In genomic region chr1:166616206-166616605, GRCh38 we compare ENCODE assay signal across 26 cellular contexts.
DNase-seq lines count a peak whose midpoint lies in the region; ATAC-seq, FAIRE-seq and TF ChIP-seq lines count a peak whose summit lies in the region.
"Had no signal": no experiment of that assay in that cellular context is flagged by ENCODE, and none has a peak within 500 bp of the region (broad histone marks: within the 10 kb centered on the region; RNA-seq: fewer than 3 reads in every experiment).

No MANE protein-coding gene starts in this region.

- no peak overlapping the region for H2BK15ac ChIP-seq in H1 (ENCODE audit: low read length)

- H3K56ac ChIP-seq in H1 (replicated peaks; ENCODE audit: insufficient read length, low read depth, low read length) = no peak overlapping the region

- TF ChIP-seq RAD21 in HepG2 (CRISPR knock-in tag; IDR thresholded peaks at IDR 0.05) = no peak
- TF ChIP-seq RAD21 in H1 (IDR thresholded peaks at IDR 0.05 in 1 of 2, conservative IDR thresholded peaks at IDR 0.05 in 1 of 2; ENCODE audit: low read depth in 2 of 2, low read length in 2 of 2) = no peak

- no peaks in the 10 kb centered on the region for H3K23me2 ChIP-seq in H1 (ENCODE audit: low read depth, low read length)

- H2AFZ ChIP-seq in HepG2 (ENCODE audit: low read length) (no peak overlapping the region), H1 (ENCODE audit: low read length) (no peak overlapping the region)

- no peaks in the 10 kb centered on the region for H3K79me2 ChIP-seq in HepG2 (ENCODE audit: insufficient read depth, low read length)
- no peaks in the 10 kb centered on the region for H3K79me2 ChIP-seq in H1 (ENCODE audit: control insufficient read depth in 1 of 2, insufficient read depth in 2 of 2, low read length in 2 of 2)

- H3K14ac ChIP-seq in H1 (ENCODE audit: insufficient read length) = no peak overlapping the region

- H3K4me3 ChIP-seq in HepG2 (replicated peaks in 1 of 3; ENCODE audit: insufficient read depth in 1 of 3, low read depth in 2 of 3, low read length in 3 of 3) = no peak overlapping the region
- no peak overlapping the region for H3K4me3 ChIP-seq in right lobe of liver
- H3K4me3 ChIP-seq in H1 (ENCODE audit: extremely low read depth in 1 of 4, insufficient read depth in 2 of 4, low read depth in 3 of 4, low read length in 4 of 4) = no peak overlapping the region
- no peak overlapping the region for H3K4me3 ChIP-seq in small intestine (ENCODE audit: low read depth in 1 of 2, low read length in 2 of 2)
- H3K4me3 ChIP-seq in Caco-2 (ENCODE audit: low read depth, low read length) = no peak overlapping the region
- H3K4me3 ChIP-seq: BLaER1 treated with 17β-estradiol and CSF1 and Interleukin-3, amounts not matched to agents 10 nM and 100 nM; GM12878 had no signal

- no peaks in the 10 kb centered on the region for H3K4me1 ChIP-seq in HepG2 (ENCODE audit: insufficient read depth, low read length)
- no peaks in the 10 kb centered on the region for H3K4me1 ChIP-seq in right lobe of liver
- H3K4me1 ChIP-seq in H1 (replicated peaks in 1 of 4; ENCODE audit: control insufficient read depth in 3 of 4, insufficient read depth in 4 of 4, low read length in 3 of 4) = no peaks in the 10 kb centered on the region
- H3K4me1 ChIP-seq in small intestine (ENCODE audit: control insufficient read depth in 2 of 2, insufficient read depth in 1 of 2, low read depth in 1 of 2, low read length in 1 of 2) = no peaks in the 10 kb centered on the region
- H3K4me1 ChIP-seq in Caco-2 = no peaks in the 10 kb centered on the region
- H3K4me1 ChIP-seq: BLaER1 treated with 17β-estradiol and CSF1 and Interleukin-3, amounts not matched to agents 10 nM and 100 nM had no signal

- no peak overlapping the region for H2BK120ac ChIP-seq in H1 (replicated peaks; ENCODE audit: low read depth, low read length)

- H3K23ac ChIP-seq in H1 (ENCODE audit: insufficient read length) = no peak overlapping the region

- no peaks in the 10 kb centered on the region for H3K9me3 ChIP-seq in HepG2 (ENCODE audit: low read length)
- no peaks in the 10 kb centered on the region for H3K9me3 ChIP-seq in right lobe of liver
- H3K9me3 ChIP-seq in H1 (ENCODE audit: insufficient read depth in 2 of 2, low read depth in 1 of 2, low read length in 1 of 2) = no peaks in the 10 kb centered on the region
- H3K9me3 ChIP-seq in small intestine (ENCODE audit: control insufficient read depth, low read depth) = no peaks in the 10 kb centered on the region
- no peaks in the 10 kb centered on the region for H3K9me3 ChIP-seq in Caco-2
- H3K9me3 ChIP-seq: BLaER1 treated with 17β-estradiol and CSF1 and Interleukin-3, amounts not matched to agents 10 nM and 100 nM had no signal

- no peak overlapping the region for H2AK5ac ChIP-seq in H1 (ENCODE audit: low read depth, low read length)

- no peak for TF ChIP-seq EP300 in HepG2 (IDR thresholded peaks at IDR 0.05; ENCODE audit: low read depth in 2 of 2, low read length in 2 of 2)
- TF ChIP-seq EP300 in HepG2 (CRISPR knock-in tag; IDR thresholded peaks at IDR 0.05; ENCODE audit: borderline replicate concordance) = no peak
- no peak for TF ChIP-seq EP300 in H1 (IDR thresholded peaks at IDR 0.05; ENCODE audit: borderline replicate concordance in 1 of 2, low read depth in 2 of 2, low read length in 2 of 2)

- in situ Hi-C loops in HepG2 (cut with HindIII; ENCODE audit: extremely low pct_ligation_motif_present, low pct_unique_long_range_greater_than_20kb) = no loop called here

- H3K79me1 ChIP-seq in H1 (ENCODE audit: low read depth, low read length) = no peaks in the 10 kb centered on the region

- CTCF ChIA-PET in HepG2 (lab: Yijun Ruan, JAX; ENCODE audit: low intra/inter-chr PET ratio, low total read pairs) (no interaction called here), H1 (lab: Charles Lee; ENCODE audit: partially characterized antibody) (no interaction called here), Caco-2 (lab: Charles Lee) (no interaction called here)

- H3K9ac ChIP-seq in HepG2 (ENCODE audit: insufficient read depth, low read depth, low read length) (no peak overlapping the region), H1 (replicated peaks in 1 of 4; ENCODE audit: extremely low read depth in 1 of 4, low read depth in 3 of 4, low read length in 3 of 4) (no peak overlapping the region)
- H3K9ac ChIP-seq: BLaER1 treated with 17β-estradiol and CSF1 and Interleukin-3, amounts not matched to agents 10 nM and 100 nM had no signal

- intact Hi-C loops in HepG2 (cut with micrococcal nuclease; ENCODE audit: unreplicated experiment) = no loop called here
- intact Hi-C loops in right lobe of liver (cut with DNase I) = no loop called here
- intact Hi-C loops in Caco-2 (cut with micrococcal nuclease; ENCODE audit: unreplicated experiment) = no loop called here

- no peaks in the 10 kb centered on the region; a peak in 1 of 5 replicates for H3K27me3 ChIP-seq in HepG2 (ENCODE audit: control insufficient read depth in 1 of 2, insufficient read depth in 2 of 2, low read length in 2 of 2)
- no peaks in the 10 kb centered on the region for H3K27me3 ChIP-seq in right lobe of liver
- no peaks in the 10 kb centered on the region for H3K27me3 ChIP-seq in H1 (replicated peaks in 1 of 4; ENCODE audit: control insufficient read depth in 3 of 4, extremely low read depth in 1 of 4, insufficient read depth in 3 of 4, low read length in 3 of 4)
- no peaks in the 10 kb centered on the region for H3K27me3 ChIP-seq in small intestine (ENCODE audit: control insufficient read depth in 2 of 2, insufficient read depth in 2 of 2, low read length in 2 of 2)
- H3K27me3 ChIP-seq in Caco-2 (replicated peaks; ENCODE audit: control insufficient read depth, insufficient read depth, low read length) = no peaks in the 10 kb centered on the region
- H3K27me3 ChIP-seq: BLaER1 treated with 17β-estradiol and CSF1 and Interleukin-3, amounts not matched to agents 10 nM and 100 nM had no signal

- H3K36me3 Mint-ChIP-seq in Caco-2 (ENCODE audit: insufficient read depth, unreplicated experiment) = no peaks in the 10 kb centered on the region
- H3K36me3 Mint-ChIP-seq: CD8-positive, alpha-beta T cell had no signal

- no peak overlapping the region for H3K4me2 ChIP-seq in HepG2 (ENCODE audit: low read depth, low read length)
- no peak overlapping the region for H3K4me2 ChIP-seq in H1 (ENCODE audit: insufficient read depth in 1 of 2, low read depth in 2 of 2, low read length in 2 of 2)
- H3K4me2 ChIP-seq: BLaER1 treated with 17β-estradiol and CSF1 and Interleukin-3, amounts not matched to agents 10 nM and 100 nM had no signal

- TF ChIP-seq CTCF in HepG2 (CRISPR knock-in tag; IDR thresholded peaks at IDR 0.05) (no peak), right lobe of liver (IDR thresholded peaks at IDR 0.05) (no peak), H1 (IDR thresholded peaks at IDR 0.05; ENCODE audit: control extremely low read depth in 1 of 3, insufficient read depth in 1 of 3, low read depth in 1 of 3, low read length in 3 of 3) (no peak), D721Med (IDR thresholded peaks at IDR 0.05; ENCODE audit: insufficient read depth, missing control alignments) (no peak), Caco-2 (IDR thresholded peaks at IDR 0.05; ENCODE audit: insufficient read depth in 1 of 2, low read depth in 1 of 2, low read length in 1 of 2, severe bottlenecking in 1 of 2, unreplicated experiment in 1 of 2) (no peak)

- H4K5ac ChIP-seq in H1 (ENCODE audit: insufficient read length, low read depth, low read length) = no peak overlapping the region

- no peak overlapping the region for H3K4me3 Mint-ChIP-seq in Caco-2 (ENCODE audit: unreplicated experiment)
- H3K4me3 Mint-ChIP-seq: B cell; CD4-positive, alpha-beta T cell; CD8-positive, alpha-beta T cell had no signal

- no peaks in the 10 kb centered on the region for H3K4me1 Mint-ChIP-seq in Caco-2 (ENCODE audit: low read depth, unreplicated experiment)
- H3K4me1 Mint-ChIP-seq: B cell had no signal

- no peak overlapping the region for H3K18ac ChIP-seq in H1 (ENCODE audit: extremely low read depth, low read length)

- H2BK20ac ChIP-seq in H1 (ENCODE audit: low read length) = no peak overlapping the region

- H3K27me3 Mint-ChIP-seq in Caco-2 (ENCODE audit: insufficient read depth, unreplicated experiment) = no peaks in the 10 kb centered on the region
- H3K27me3 Mint-ChIP-seq: B cell had no signal

- H3K4ac ChIP-seq in H1 (replicated peaks; ENCODE audit: insufficient read length, low read depth, low read length) = no peak overlapping the region

- POLR2A ChIA-PET in HepG2 (lab: Yijun Ruan, JAX) (no interaction called here), H1 (lab: Charles Lee; ENCODE audit: partially characterized antibody) (no interaction called here), Caco-2 (lab: Charles Lee) (no interaction called here)

- DNase-seq in HepG2 (ENCODE audit: low spot score) = no peak
- DNase-seq in right lobe of liver = no peak
- no peak for DNase-seq in H1 (ENCODE audit: low read depth in 1 of 2, low spot score in 2 of 2)
- DNase-seq in small intestine = no peak
- no peak for DNase-seq in D721Med (ENCODE audit: insufficient read length, low spot score)
- no peak for DNase-seq in Caco-2
- DNase-seq in AG08396 (ENCODE audit: low spot score) = no peak
- DNase-seq: ACHN; AML-193; CD4-positive, alpha-beta T cell; CD8-positive, alpha-beta T cell; DMS 273 treated with DMSO at 0.1 percent for 48 hours; DMS153; DMS53; DMS79; DND-41; EL; GDM1 had no signal

- no peak overlapping the region for H4K91ac ChIP-seq in H1 (replicated peaks; ENCODE audit: insufficient read length, low read length)

- no peak overlapping the region for H2BK12ac ChIP-seq in H1 (ENCODE audit: low read depth, low read length)

- H3K27ac Mint-ChIP-seq in Caco-2 (ENCODE audit: unreplicated experiment) = no peak overlapping the region
- H3K27ac Mint-ChIP-seq: B cell; CD4-positive, alpha-beta T cell; CD8-positive, alpha-beta T cell had no signal

- TF ChIP-seq POLR2A in HepG2 (IDR thresholded peaks at IDR 0.05; ENCODE audit: insufficient read depth in 1 of 2, low read depth in 2 of 2, low read length in 2 of 2) = no peak
- TF ChIP-seq POLR2A in right lobe of liver (IDR thresholded peaks at IDR 0.05) = no peak
- TF ChIP-seq POLR2A in H1 (IDR thresholded peaks at IDR 0.05; ENCODE audit: control extremely low read depth in 1 of 2, low read depth in 2 of 2, low read length in 2 of 2) = no peak

- WGBS in HepG2 (ENCODE audit: low lambda C conversion rate) = 55% methylated on average over 1 of the region's 1 CpG
- WGBS in right lobe of liver (ENCODE audit: insufficient coverage, low coverage, low lambda C conversion rate, missing lambda C conversion rate) = 53% methylated on average over 1 of the region's 1 CpG
- 92% methylated on average over 1 of the region's 1 CpG; no CpG with 5 or more reads in 1 of the 2 experiments for WGBS in H1 (ENCODE audit: extremely low coverage in 1 of 2, insufficient coverage in 1 of 2, insufficient read length in 1 of 2, insufficient replicate concordance in 2 of 2, low coverage in 1 of 2, low lambda C conversion rate in 2 of 2, missing lambda C conversion rate in 1 of 2), 2 experiments
- 63 to 74% (median 65%) methylated on average over 1 of the region's 1 CpG for WGBS in small intestine, 3 donors

- H4K20me1 ChIP-seq in HepG2 (ENCODE audit: insufficient read depth, low read length) (no peaks in the 10 kb centered on the region), H1 (replicated peaks in 1 of 2; ENCODE audit: control insufficient read depth in 1 of 2, insufficient read depth in 2 of 2, low read length in 2 of 2) (no peaks in the 10 kb centered on the region)
- H4K20me1 ChIP-seq: BLaER1 treated with 17β-estradiol and CSF1 and Interleukin-3, amounts not matched to agents 10 nM and 100 nM had no signal

- H3K9me3 Mint-ChIP-seq in Caco-2 (ENCODE audit: unreplicated experiment) = no peaks in the 10 kb centered on the region
- H3K9me3 Mint-ChIP-seq: CD4-positive, alpha-beta T cell; CD8-positive, alpha-beta T cell had no signal

- H3K27ac ChIP-seq in HepG2 (ENCODE audit: extremely low read length, insufficient read depth, low read length) = no peak overlapping the region
- H3K27ac ChIP-seq in right lobe of liver = no peak overlapping the region
- no peak overlapping the region for H3K27ac ChIP-seq in H1 (ENCODE audit: low read depth, low read length)
- H3K27ac ChIP-seq in small intestine (ENCODE audit: low read depth in 1 of 2, low read length in 1 of 2) = no peak overlapping the region
- H3K27ac ChIP-seq: 22Rv1; BLaER1 treated with 17β-estradiol and CSF1 and Interleukin-3, amounts not matched to agents 10 nM and 100 nM; C4-2B had no signal

- H3K36me3 ChIP-seq in HepG2 (replicated peaks in 1 of 2; ENCODE audit: control insufficient read depth in 1 of 2, insufficient read depth in 2 of 2, low read length in 2 of 2) = no peaks in the 10 kb centered on the region
- H3K36me3 ChIP-seq in right lobe of liver = no peaks in the 10 kb centered on the region
- H3K36me3 ChIP-seq in H1 (ENCODE audit: control insufficient read depth in 2 of 4, insufficient read depth in 4 of 4, low read length in 3 of 4) = no peaks in the 10 kb centered on the region
- H3K36me3 ChIP-seq in small intestine (ENCODE audit: control insufficient read depth in 2 of 2, insufficient read depth in 2 of 2, low read length in 2 of 2) = no peaks in the 10 kb centered on the region
- H3K36me3 ChIP-seq in Caco-2 (ENCODE audit: control insufficient read depth, insufficient read depth, low read length) = no peaks in the 10 kb centered on the region
- H3K36me3 ChIP-seq: BLaER1 treated with 17β-estradiol and CSF1 and Interleukin-3, amounts not matched to agents 10 nM and 100 nM had no signal

- H4K8ac ChIP-seq in H1 (ENCODE audit: extremely low read depth, insufficient read depth, low read length) = no peak overlapping the region

- no peak for FAIRE-seq in HepG2 (lab: Jason Lieb, UNC)
- FAIRE-seq in TTC549 (lab: Jason Lieb, UNC) = peak; percentile 62
- no peak for FAIRE-seq in H1 (lab: Jason Lieb, UNC)
- peak; percentile 15 for FAIRE-seq in small intestine (lab: Jason Lieb, UNC)
- FAIRE-seq in D721Med (lab: Jason Lieb, UNC) = no peak
- FAIRE-seq: GM12878, GM12892, GM18507 had no signal

- no peak overlapping the region for H2BK5ac ChIP-seq in H1 (ENCODE audit: low read depth, low read length)

- no TSS peak for BruUV-seq in HepG2 (replicated peaks; lab: Mats Ljungman, UMichigan)
- BruUV-seq in Caco-2 (replicated peaks; lab: Mats Ljungman, UMichigan) = no TSS peak

- ATAC-seq in HepG2 (no peak), right lobe of liver (no peak)
- ATAC-seq: CD8-positive, alpha-beta T cell; GM12878 had no signal

Comparison
In these comparisons a context has a peak if more than half of its experiments do, and no peak if none do; other contexts are left out.
1. Of the 41 proteins assayed by ChIP-seq in both HepG2 and H1: peak only in HepG2: none; only in H1: none; in both: MAFK; in neither: 40.